In the genomic region with DNA sequence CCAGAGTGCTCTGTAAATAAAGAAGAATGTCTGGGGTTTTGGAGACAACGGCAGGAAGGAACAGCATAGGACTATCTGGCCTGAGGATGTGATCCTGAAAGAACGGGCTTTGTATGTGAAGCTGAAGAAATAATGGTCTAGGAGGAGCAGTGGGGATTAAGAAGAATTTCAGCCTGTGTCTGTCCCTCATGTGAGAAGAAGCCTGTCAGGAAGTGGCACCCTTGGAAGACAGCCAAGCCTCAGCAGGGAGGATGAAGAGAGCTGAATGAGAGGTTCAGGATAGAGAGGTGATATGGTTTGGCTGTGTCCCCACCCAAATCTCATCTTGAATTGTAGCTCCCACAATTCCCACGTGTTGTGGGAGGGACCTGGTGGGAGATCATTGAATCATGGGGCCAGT, we compare ENCODE assay signal across 17 cellular contexts. TPM values are rescaled to one million over a fixed set of nuclear protein-coding genes. Genes with fewer than 3 reads are reported as not detected.
A peak's percentile ranks its signal among the peaks of the same experiment; 100 is the strongest.
DNase-seq lines count a peak whose midpoint lies in the region.
"Had no signal": no experiment of that assay in that cellular context is flagged by ENCODE, and none has a peak within 500 bp of the region (broad histone marks: within the 10 kb centered on the region; RNA-seq: fewer than 3 reads in every experiment).

No MANE protein-coding gene starts in this region.

- no peaks in the 10 kb centered on the region for H3K36me3 ChIP-seq in SK-N-MC (ENCODE audit: insufficient read depth, low read length)
- H3K36me3 ChIP-seq: right atrium auricular region had no signal

- no peak overlapping the region for H3K4me3 Mint-ChIP-seq in activated CD4-positive, alpha-beta T cell treated with anti-CD3 and anti-CD28 coated beads, Interleukin-2, amount 10 ng/mL, durations not matched to agents 24 days and 14 days
- H3K4me3 Mint-ChIP-seq: stimulated activated naive CD8-positive, alpha-beta T cell treated with anti-CD3 and anti-CD28 coated beads, Interleukin-15, Interleukin-2, amounts not matched to agents 100 ng/mL and 50 ng/mL, for 24 hours had no signal

- intact Hi-C loops in activated CD4-positive, alpha-beta T cell treated with anti-CD3 and anti-CD28 coated beads, Interleukin-2, amount 10 ng/mL, durations not matched to agents 24 days and 14 days (cut with micrococcal nuclease), result no loop called here

- no peaks in the 10 kb centered on the region for H3K9me3 Mint-ChIP-seq in activated CD4-positive, alpha-beta T cell treated with anti-CD3 and anti-CD28 coated beads, Interleukin-2, amount 10 ng/mL, durations not matched to agents 24 days and 14 days
- H3K9me3 Mint-ChIP-seq: stimulated activated naive CD8-positive, alpha-beta T cell treated with anti-CD3 and anti-CD28 coated beads, Interleukin-15, Interleukin-2, amounts not matched to agents 100 ng/mL and 50 ng/mL, for 24 hours had no signal

- no peaks in the 10 kb centered on the region for H3K36me3 Mint-ChIP-seq in activated CD4-positive, alpha-beta T cell treated with anti-CD3 and anti-CD28 coated beads, Interleukin-2, amount 10 ng/mL, durations not matched to agents 24 days and 14 days (ENCODE audit: low read depth)

- no peaks in the 10 kb centered on the region for H3K9me3 ChIP-seq in SK-N-MC (ENCODE audit: low read depth, low read length)
- H3K9me3 ChIP-seq: right atrium auricular region had no signal

- no peaks in the 10 kb centered on the region for H3K4me1 Mint-ChIP-seq in activated CD4-positive, alpha-beta T cell treated with anti-CD3 and anti-CD28 coated beads, Interleukin-2, amount 10 ng/mL, durations not matched to agents 24 days and 14 days

- peaks cover 8% of the 10 kb centered on the region for H3K27me3 Mint-ChIP-seq in activated CD4-positive, alpha-beta T cell treated with anti-CD3 and anti-CD28 coated beads, Interleukin-2, amount 10 ng/mL, durations not matched to agents 24 days and 14 days

- H3K27ac Mint-ChIP-seq in activated CD4-positive, alpha-beta T cell treated with anti-CD3 and anti-CD28 coated beads, Interleukin-2, amount 10 ng/mL, durations not matched to agents 24 days and 14 days, result no peak overlapping the region
- H3K27ac Mint-ChIP-seq: stimulated activated naive CD8-positive, alpha-beta T cell treated with anti-CD3 and anti-CD28 coated beads, Interleukin-15, Interleukin-2, amounts not matched to agents 100 ng/mL and 50 ng/mL, for 24 hours had no signal

- H3K4me3 ChIP-seq in SK-N-MC, result no peak overlapping the region
- H3K4me3 ChIP-seq: right atrium auricular region had no signal

- peak; percentile 32 for DNase-seq in DMS79 treated with DMSO at 0.1 percent for 48 hours (lab: John Stamatoyannopoulos, UW)
- DNase-seq in DMS79 (lab: John Stamatoyannopoulos, UW), result no peak
- DNase-seq in EH (ENCODE audit: low read depth), result peak; percentile 23
- peak; percentile 25 for DNase-seq in NCI-H2029 treated with DMSO at 0.1 percent for 48 hours (lab: John Stamatoyannopoulos, UW)
- DNase-seq in SK-N-MC (ENCODE audit: low read depth, low spot score), result peak; percentile 2
- DNase-seq in NCI-H1048 (lab: John Stamatoyannopoulos, UW), result no peak
- no peak for DNase-seq in activated CD4-positive, alpha-beta T cell treated with anti-CD3 and anti-CD28 coated beads, Interleukin-2, amount 10 ng/mL, durations not matched to agents 24 days and 14 days
- DNase-seq in activated T-cell treated with anti-CD3 and anti-CD28 coated beads, Interleukin-2, amount 50 U/mL, for 1 hour, result no peak
- DNase-seq: 8988T; activated CD4-positive, alpha-beta T cell treated with anti-CD3 and anti-CD28 coated beads for 1 hour; cerebellar nuclear complex; GOT3; left colon; NK-92 treated with Interleukin-12 subunit alpha and Interleukin-12 subunit beta, amount 100 ng/mL, for 24 hours; T-helper 2 cell had no signal

- H3K9ac ChIP-seq in SK-N-MC (ENCODE audit: insufficient read length), result no peak overlapping the region

- H3K27ac ChIP-seq in SK-N-MC, result no peak overlapping the region
- H3K27ac ChIP-seq: right atrium auricular region had no signal

RNA-seq across cellular contexts. Expression of gene TCL1A, which starts 56.9 kb away (rescaled TPM):
- total RNA-seq in activated CD4-positive, alpha-beta T cell treated with anti-CD3 and anti-CD28 coated beads, Interleukin-2, amount 10 ng/mL, durations not matched to agents 24 days and 14 days, result not detected in 2 replicates

Comparison
In these comparisons a context has a peak if more than half of its experiments do, and no peak if none do; other contexts are left out.
1. DNase-seq: peak in DMS79 treated with DMSO at 0.1 percent for 48 hours (single experiment), EH (single experiment), NCI-H2029 treated with DMSO at 0.1 percent for 48 hours (single experiment) and SK-N-MC (single experiment); none in DMS79 (single experiment), NCI-H1048 (single experiment), activated CD4-positive, alpha-beta T cell treated with anti-CD3 and anti-CD28 coated beads, Interleukin-2, amount 10 ng/mL, durations not matched to agents 24 days and 14 days (single experiment) and activated T-cell treated with anti-CD3 and anti-CD28 coated beads, Interleukin-2, amount 50 U/mL, for 1 hour (single experiment).